8 cellular contexts compared by ENCODE assay signal in the genomic region with DNA sequence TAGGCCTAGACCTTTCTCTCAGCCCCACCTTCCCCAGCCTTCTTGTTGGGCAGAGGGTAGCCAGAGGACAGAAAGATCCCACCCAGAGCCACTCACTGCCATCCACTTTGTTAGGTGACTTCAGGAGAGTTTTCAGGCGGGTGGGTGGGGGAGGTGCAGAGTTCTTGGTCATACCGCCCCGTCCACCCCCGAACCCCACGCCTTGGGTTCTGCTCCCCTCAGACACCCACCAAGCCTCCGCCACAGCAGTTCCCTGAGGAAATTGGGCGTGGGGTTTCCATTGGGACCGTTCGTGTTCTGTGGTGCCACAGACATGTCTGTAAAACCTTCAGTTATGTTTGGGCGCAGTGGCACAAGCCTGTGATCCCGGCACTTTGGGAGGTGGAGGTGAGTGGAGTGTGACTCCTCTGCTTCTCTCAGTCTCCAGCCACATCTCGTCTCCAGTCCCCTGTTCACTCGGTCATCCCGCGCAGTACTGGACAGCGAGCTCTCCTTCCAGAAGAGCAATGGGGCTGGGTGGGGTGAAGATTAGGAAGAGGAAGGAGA. TPM values are rescaled to one million over a fixed set of nuclear protein-coding genes. Genes with fewer than 3 reads are reported as not detected.
DNase-seq lines count a peak whose midpoint lies in the region; ATAC-seq and TF ChIP-seq lines count a peak whose summit lies in the region.

No MANE protein-coding gene starts in this region.

- ATAC-seq in HCT116 (no peak), HG03097 (IDR thresholded peaks at IDR 0.05; ENCODE audit: low FRiP score, unreplicated experiment) (no peak)

- H3K27ac ChIP-seq in HCT116 (ENCODE audit: low read depth, low read length) (peak overlapping the region; percentile 91), hepatocyte (peak overlapping the region; percentile 99), smooth muscle cell (ENCODE audit: low read depth) (peak overlapping the region; percentile 95)

- no peak for DNase-seq in HCT116 (ENCODE audit: low read depth, low spot score)
- no peak for DNase-seq in activated CD4-positive, alpha-beta memory T cell treated with anti-CD3 and anti-CD28 coated beads, Interleukin-2, amount 10 ng/mL, durations not matched to agents 7 days and 5 days
- no peak for DNase-seq in hepatocyte (ENCODE audit: low spot score)
- DNase-seq in smooth muscle cell (lab: John Stamatoyannopoulos, UW; ENCODE audit: unreplicated experiment) = no peak
- DNase-seq in inferior parietal cortex (ENCODE audit: extremely low spot score) = no peak
- no peak for DNase-seq in OCI-M1 (lab: John Stamatoyannopoulos, UW)
- DNase-seq in DMS79 treated with DMSO at 0.1 percent for 48 hours (lab: John Stamatoyannopoulos, UW) = no peak

- peaks cover 21% of the 10 kb centered on the region for H3F3A ChIP-seq in smooth muscle cell (ENCODE audit: low read depth)

- H2AFZ ChIP-seq in HCT116 (ENCODE audit: low read depth, low read length, poor library complexity, severe bottlenecking) = no peak overlapping the region
- H2AFZ ChIP-seq in hepatocyte = no peak overlapping the region
- no peak overlapping the region for H2AFZ ChIP-seq in smooth muscle cell (ENCODE audit: low read depth)

- H3K4me3 ChIP-seq in HCT116 (replicated peaks in 1 of 2; ENCODE audit: low read depth in 1 of 2, low read length in 2 of 2) (peak overlapping the region; percentile 92), hepatocyte (peak overlapping the region; percentile 89), smooth muscle cell (peak overlapping the region; percentile 87)

- H3K4me3 Mint-ChIP-seq in activated CD4-positive, alpha-beta memory T cell treated with anti-CD3 and anti-CD28 coated beads, Interleukin-2, amount 10 ng/mL, durations not matched to agents 7 days and 5 days = peak overlapping the region; percentile 95

- POLR2A ChIA-PET in HCT116 (lab: Charles Lee) = interaction anchor here (1.2 kb wide), 1 partner anchor 18 kb away, joined by 7 read pairs; no protein-coding TSS in a partner anchor
- POLR2A ChIA-PET in activated CD4-positive, alpha-beta memory T cell treated with anti-CD3 and anti-CD28 coated beads, Interleukin-2, amount 10 ng/mL, durations not matched to agents 7 days and 5 days (lab: Charles Lee) = interaction anchor here (1.8 kb wide), 1 partner anchor 18 kb away, joined by 10 read pairs; no protein-coding TSS in a partner anchor

- WGBS in hepatocyte (ENCODE audit: low lambda C conversion rate, missing lambda C conversion rate) = 91% methylated on average over 13 of the region's 16 CpGs
- 94% methylated on average over 13 of the region's 16 CpGs for WGBS in smooth muscle cell (ENCODE audit: low lambda C conversion rate)

- peaks cover 39% of the 10 kb centered on the region for H3K36me3 Mint-ChIP-seq in activated CD4-positive, alpha-beta memory T cell treated with anti-CD3 and anti-CD28 coated beads, Interleukin-2, amount 10 ng/mL, durations not matched to agents 7 days and 5 days (ENCODE audit: low read depth)

- H3K79me2 ChIP-seq in HCT116 (ENCODE audit: insufficient read depth, low read length) (peaks cover 25% of the 10 kb centered on the region), hepatocyte (peaks cover 20% of the 10 kb centered on the region), smooth muscle cell (ENCODE audit: low read depth) (peaks cover 18% of the 10 kb centered on the region)

- TF ChIP-seq RAD21 in HCT116 (IDR thresholded peaks at IDR 0.05; ENCODE audit: low read depth) = no peak

- H3K9ac ChIP-seq in HCT116 (ENCODE audit: low read length) = peak overlapping the region; percentile 99
- peak overlapping the region; percentile 90 for H3K9ac ChIP-seq in smooth muscle cell (ENCODE audit: low read depth)

- no peaks in the 10 kb centered on the region for H3K9me3 ChIP-seq in HCT116 (ENCODE audit: control insufficient read depth in 1 of 2, insufficient read depth in 1 of 2, low read depth in 1 of 2, low read length in 2 of 2)
- no peaks in the 10 kb centered on the region for H3K9me3 ChIP-seq in hepatocyte (ENCODE audit: low read depth)
- no peaks in the 10 kb centered on the region for H3K9me3 ChIP-seq in smooth muscle cell (replicated peaks; ENCODE audit: low read depth)

- BruUV-seq in HCT116 (replicated peaks; lab: Mats Ljungman, UMichigan) = no TSS peak

- H4K20me1 ChIP-seq in HCT116 (ENCODE audit: insufficient read depth) (peaks cover 7% of the 10 kb centered on the region; the same call in 1 of the 2 replicates), hepatocyte (ENCODE audit: insufficient read depth, poor library complexity, severe bottlenecking) (peaks cover 7% of the 10 kb centered on the region), smooth muscle cell (ENCODE audit: low read depth) (peaks cover 43% of the 10 kb centered on the region)

- H3K4me1 ChIP-seq in HCT116 (ENCODE audit: control insufficient read depth in 1 of 2, insufficient read depth in 2 of 2, low read length in 2 of 2) (peaks cover 16 to 31% of the 10 kb centered on the region in 2 experiments), hepatocyte (ENCODE audit: insufficient read depth) (peaks cover 15% of the 10 kb centered on the region), smooth muscle cell (ENCODE audit: low read depth) (peaks cover 8% of the 10 kb centered on the region)

- H3K36me3 ChIP-seq in HCT116 (ENCODE audit: control insufficient read depth in 1 of 2, insufficient read depth in 2 of 2, low read length in 2 of 2) (peaks cover 12 to 23% of the 10 kb centered on the region in 2 experiments; a peak in 3 of 4 replicates), hepatocyte (replicated peaks; ENCODE audit: insufficient read depth, low read depth) (no peaks in the 10 kb centered on the region), smooth muscle cell (ENCODE audit: low read depth) (no peaks in the 10 kb centered on the region)

- no peak for TF ChIP-seq CTCF in HCT116 (IDR thresholded peaks at IDR 0.05 in 2 of 3, conservative IDR thresholded peaks at IDR 0.05 in 1 of 3; ENCODE audit: borderline replicate concordance in 1 of 3, insufficient read depth in 1 of 3, low read depth in 2 of 3, low read length in 2 of 3)
- TF ChIP-seq CTCF in hepatocyte (IDR thresholded peaks at IDR 0.05; ENCODE audit: poor library complexity) = no peak
- no peak for TF ChIP-seq CTCF in smooth muscle cell (IDR thresholded peaks at IDR 0.05; ENCODE audit: borderline replicate concordance, insufficient read depth, poor library complexity, severe bottlenecking)

- H3K9me3 Mint-ChIP-seq in activated CD4-positive, alpha-beta memory T cell treated with anti-CD3 and anti-CD28 coated beads, Interleukin-2, amount 10 ng/mL, durations not matched to agents 7 days and 5 days = no peaks in the 10 kb centered on the region

- CTCF ChIA-PET in HCT116 (lab: Charles Lee) = no interaction called here
- CTCF ChIA-PET in activated CD4-positive, alpha-beta memory T cell treated with anti-CD3 and anti-CD28 coated beads, Interleukin-2, amount 10 ng/mL, durations not matched to agents 7 days and 5 days (lab: Charles Lee) = no interaction called here

- peaks cover 34% of the 10 kb centered on the region for H3K4me1 Mint-ChIP-seq in activated CD4-positive, alpha-beta memory T cell treated with anti-CD3 and anti-CD28 coated beads, Interleukin-2, amount 10 ng/mL, durations not matched to agents 7 days and 5 days

- intact Hi-C loops in HCT116 (cut with micrococcal nuclease) = no loop called here

- peak overlapping the region; percentile 85 for H3K4me2 ChIP-seq in HCT116 (ENCODE audit: low read length)
- peak overlapping the region; percentile 94 for H3K4me2 ChIP-seq in hepatocyte
- H3K4me2 ChIP-seq in smooth muscle cell = peak overlapping the region; percentile 98

- no peaks in the 10 kb centered on the region for H3K9me2 ChIP-seq in HCT116 (ENCODE audit: insufficient read depth)
- no peaks in the 10 kb centered on the region for H3K9me2 ChIP-seq in hepatocyte (replicated peaks; ENCODE audit: insufficient read depth)

- RAD21 ChIA-PET in HCT116 (lab: Charles Lee; ENCODE audit: low non-redundant PET in 1 of 2, low total read pairs in 2 of 2, uncharacterized antibody in 2 of 2, unreplicated experiment in 2 of 2) = no interaction called here

- H3K27me3 Mint-ChIP-seq in activated CD4-positive, alpha-beta memory T cell treated with anti-CD3 and anti-CD28 coated beads, Interleukin-2, amount 10 ng/mL, durations not matched to agents 7 days and 5 days = no peaks in the 10 kb centered on the region

- H3K27ac Mint-ChIP-seq in activated CD4-positive, alpha-beta memory T cell treated with anti-CD3 and anti-CD28 coated beads, Interleukin-2, amount 10 ng/mL, durations not matched to agents 7 days and 5 days = peak overlapping the region; percentile 85

- no peak for TF ChIP-seq POLR2A in HCT116 (IDR thresholded peaks at IDR 0.05; ENCODE audit: borderline replicate concordance, extremely low read depth, insufficient read depth, insufficient read length)

- H3K27me3 ChIP-seq in HCT116 (ENCODE audit: insufficient read depth, low read length) (no peaks in the 10 kb centered on the region), hepatocyte (no peaks in the 10 kb centered on the region), smooth muscle cell (ENCODE audit: low read depth) (no peaks in the 10 kb centered on the region)

TF ChIP-seq in HCT116, 20 proteins besides CTCF, POLR2A, EP300 and RAD21 (continues in another document):
- TF ChIP-seq ELF1 (IDR thresholded peaks at IDR 0.05; ENCODE audit: borderline replicate concordance, low read depth) = no peak

RNA-seq across cellular contexts. Expression of a gene that starts 1.5 kb away (rescaled TPM):
- 1,511 TPM for total RNA-seq in HCT116 (2021; ENCODE audit: unreplicated experiment)
- polyA plus RNA-seq in HCT116 (2012) = 2,200 and 2,435 TPM in 2 replicates
- total RNA-seq in activated CD4-positive, alpha-beta memory T cell treated with anti-CD3 and anti-CD28 coated beads, Interleukin-2, amount 10 ng/mL, durations not matched to agents 7 days and 5 days = 100 to 1,000 TPM; 836 to 882 TPM
- total RNA-seq in hepatocyte = 240 and 306 TPM in 2 replicates
- 2,070 and 2,177 TPM in 2 replicates for polyA plus RNA-seq in hepatocyte
- total RNA-seq in smooth muscle cell = 412 and 445 TPM in 2 replicates
- 2,922 and 3,116 TPM in 2 replicates for polyA plus RNA-seq in smooth muscle cell

RNA-seq across cellular contexts. Expression of a gene that starts 38.0 kb away (rescaled TPM):
- total RNA-seq in HCT116 (2021; ENCODE audit: unreplicated experiment) = 17.2 TPM
- polyA plus RNA-seq in HCT116 (2012) = 8.5 and 9.4 TPM in 2 replicates
- 1 to 10 TPM; 6.5 TPM for total RNA-seq in activated CD4-positive, alpha-beta memory T cell treated with anti-CD3 and anti-CD28 coated beads, Interleukin-2, amount 10 ng/mL, durations not matched to agents 7 days and 5 days
- total RNA-seq in hepatocyte = 11.6 and 15.0 TPM in 2 replicates
- 15.0 and 20.9 TPM in 2 replicates for polyA plus RNA-seq in hepatocyte
- 1.5 and 9.5 TPM in 2 replicates for total RNA-seq in smooth muscle cell
- polyA plus RNA-seq in smooth muscle cell = 3.5 and 6.3 TPM in 2 replicates

RNA-seq across cellular contexts. Expression of a gene that starts 56.9 kb away (rescaled TPM):
- total RNA-seq in HCT116 (2021; ENCODE audit: unreplicated experiment) (not detected), hepatocyte (1.6 and 1.8 TPM in 2 replicates), smooth muscle cell (0.40 and 0.63 TPM in 2 replicates)
- 0.08 and 0.09 TPM in 2 replicates for polyA plus RNA-seq in HCT116 (2012)
- total RNA-seq in activated CD4-positive, alpha-beta memory T cell treated with anti-CD3 and anti-CD28 coated beads, Interleukin-2, amount 10 ng/mL, durations not matched to agents 7 days and 5 days = 1 to 10 TPM; 7.8 to 8.3 TPM
- polyA plus RNA-seq in hepatocyte (5.1 and 6.1 TPM in 2 replicates), smooth muscle cell (2.0 and 4.2 TPM in 2 replicates)
